ENCODE assay signal across 15 cellular contexts in genomic region chr12:131007794-131008460, GRCh38. TPM values are rescaled to one million over a fixed set of nuclear protein-coding genes. Genes with fewer than 3 reads are reported as not detected.
"Had no signal": no experiment of that assay in that cellular context is flagged by ENCODE, and none has a peak within 500 bp of the region (broad histone marks: within the 10 kb centered on the region; RNA-seq: fewer than 3 reads in every experiment).

No MANE protein-coding gene starts in this region.

- ATAC-seq: stimulated activated naive CD8-positive, alpha-beta T cell treated with anti-CD3 and anti-CD28 coated beads, Interleukin-15, Interleukin-2, amounts not matched to agents 100 U/mL and 50 U/mL, for 24 hours; upper lobe of right lung had no signal

- H3K9me3 ChIP-seq: breast epithelium, pancreas, suprapubic skin, upper lobe of right lung had no signal

- FAIRE-seq: keratinocyte, pancreas had no signal

- H3K4me3 ChIP-seq: breast epithelium, pancreas, skin epidermis, suprapubic skin, upper lobe of right lung had no signal

- DNase-seq: activated CD4-positive, alpha-beta T cell treated with anti-CD3 and anti-CD28 coated beads, Interleukin-2, amount 10 ng/mL, durations not matched to agents 7 days and 5 days; activated CD4-positive, CD25-positive, alpha-beta regulatory T cell; activated CD8-positive, alpha-beta memory T cell treated with anti-CD3 and anti-CD28 coated beads for 24 hours; activated naive CD4-positive, alpha-beta T cell; effector memory CD4-positive, alpha-beta T cell; foreskin melanocyte; stimulated activated CD4-positive, alpha-beta T cell treated with anti-CD3 and anti-CD28 coated beads, Interleukin-4, amount 100 ng/mL, for 4 hours; stimulated activated CD8-positive, alpha-beta memory T cell treated with anti-CD3 and anti-CD28 coated beads, Interleukin-4, amount 100 ng/mL, for 48 hours; stimulated activated naive CD8-positive, alpha-beta T cell treated with anti-CD3 and anti-CD28 coated beads, Interleukin-15, Interleukin-2, amounts not matched to agents 100 U/mL and 50 U/mL, for 24 hours; upper lobe of right lung had no signal

- H3K27ac ChIP-seq: breast epithelium, pancreas, suprapubic skin, upper lobe of right lung had no signal

- H3K36me3 ChIP-seq: breast epithelium, pancreas, suprapubic skin had no signal

- H3K27me3 ChIP-seq: pancreas, upper lobe of right lung had no signal

- H3K4me1 ChIP-seq: breast epithelium, pancreas had no signal

RNA-seq across cellular contexts. Expression of gene ADGRD1, which starts 54.2 kb away (rescaled TPM):
- polyA plus RNA-seq: keratinocyte had no signal
